8 cellular contexts compared by ENCODE assay signal in genomic region chr16:89599451-89599858, GRCh38. TPM values are rescaled to one million over a fixed set of nuclear protein-coding genes. Genes with fewer than 3 reads are reported as not detected.
DNase-seq lines count a peak whose midpoint lies in the region; ATAC-seq lines count a peak whose summit lies in the region.

No MANE protein-coding gene starts in this region.

- no peaks in the 10 kb centered on the region for H3K9me3 Mint-ChIP-seq in activated T-helper 17 cell treated with anti-CD3 and anti-CD28 coated beads, Interleukin-2, amount 50 U/mL, for 72 hours
- no peaks in the 10 kb centered on the region for H3K9me3 Mint-ChIP-seq in naive B cell

- ATAC-seq in activated T-helper 17 cell treated with anti-CD3 and anti-CD28 coated beads, Interleukin-2, amount 50 U/mL, for 72 hours (replicated peaks): peak; percentile 38
- ATAC-seq in naive B cell (ENCODE audit: low read depth in 2 of 2): peak; percentile 47 to 59
- no peak for ATAC-seq in HG02759 (IDR thresholded peaks at IDR 0.05; ENCODE audit: unreplicated experiment)
- ATAC-seq in GM21529 (IDR thresholded peaks at IDR 0.05; ENCODE audit: unreplicated experiment): no peak

- H3K27ac Mint-ChIP-seq in activated T-helper 17 cell treated with anti-CD3 and anti-CD28 coated beads, Interleukin-2, amount 50 U/mL, for 72 hours: no peak overlapping the region
- peak overlapping the region in 1 of 6 donors; percentile 39 for H3K27ac Mint-ChIP-seq in naive B cell

- peak overlapping the region; percentile 39 for H3K27ac ChIP-seq in KOPT-K1 (ENCODE audit: low read depth, low read length, poor library complexity, severe bottlenecking)

- no peaks in the 10 kb centered on the region for H3K27me3 Mint-ChIP-seq in activated T-helper 17 cell treated with anti-CD3 and anti-CD28 coated beads, Interleukin-2, amount 50 U/mL, for 72 hours
- H3K27me3 Mint-ChIP-seq in naive B cell: peaks cover 0 to 16% (median 6%) of the 10 kb centered on the region in 3 donors

- no peak overlapping the region for H3K4me3 Mint-ChIP-seq in activated T-helper 17 cell treated with anti-CD3 and anti-CD28 coated beads, Interleukin-2, amount 50 U/mL, for 72 hours
- H3K4me3 Mint-ChIP-seq in naive B cell: no peak overlapping the region

- peaks cover 8% of the 10 kb centered on the region for H3K4me1 Mint-ChIP-seq in activated T-helper 17 cell treated with anti-CD3 and anti-CD28 coated beads, Interleukin-2, amount 50 U/mL, for 72 hours
- H3K4me1 Mint-ChIP-seq in naive B cell: peaks cover 6 to 10% (median 6%) of the 10 kb centered on the region in 3 donors

- peaks cover 13% of the 10 kb centered on the region; the same call in 1 of the 2 replicates for H3K36me3 ChIP-seq in KOPT-K1 (ENCODE audit: insufficient read depth, low read length)

- peak; percentile 70 for DNase-seq in ELR (ENCODE audit: low read depth)
- no peak for DNase-seq in naive B cell
- DNase-seq in kidney glomerular epithelial cell (lab: John Stamatoyannopoulos, UW): no peak
- DNase-seq in H4 (ENCODE audit: low spot score): no peak

- H3K9me3 ChIP-seq in KOPT-K1 (ENCODE audit: insufficient read depth, low read length, poor library complexity, severe bottlenecking): no peaks in the 10 kb centered on the region

- no peaks in the 10 kb centered on the region for H3K36me3 Mint-ChIP-seq in activated T-helper 17 cell treated with anti-CD3 and anti-CD28 coated beads, Interleukin-2, amount 50 U/mL, for 72 hours (ENCODE audit: low read depth)
- H3K36me3 Mint-ChIP-seq in naive B cell: no peaks in the 10 kb centered on the region

RNA-seq across cellular contexts. Expression of gene DPEP1, which starts 14.0 kb away (rescaled TPM):
- total RNA-seq in activated T-helper 17 cell treated with anti-CD3 and anti-CD28 coated beads, Interleukin-2, amount 50 U/mL, for 72 hours: not detected
- not detected for polyA plus RNA-seq in naive B cell (ENCODE audit: low read depth in 6 of 6)
- total RNA-seq in H4 (2014; rRNA removed; shearing (Covaris generic)): not detected in 2 replicates

RNA-seq across cellular contexts. Expression of gene CPNE7, which starts 23.9 kb away (rescaled TPM):
- 10 to 100 TPM; 11.1 to 44.7 TPM for total RNA-seq in activated T-helper 17 cell treated with anti-CD3 and anti-CD28 coated beads, Interleukin-2, amount 50 U/mL, for 72 hours
- not detected for polyA plus RNA-seq in naive B cell (ENCODE audit: low read depth in 6 of 6)
- total RNA-seq in H4 (2014; rRNA removed; shearing (Covaris generic)): 3.9 and 10.0 TPM in 2 replicates

RNA-seq across cellular contexts. Expression of gene RPL13, which starts 39.0 kb away (rescaled TPM):
- 1,000 to 10,000 TPM; 2,683 to 3,154 TPM for total RNA-seq in activated T-helper 17 cell treated with anti-CD3 and anti-CD28 coated beads, Interleukin-2, amount 50 U/mL, for 72 hours
- polyA plus RNA-seq in naive B cell (ENCODE audit: low read depth in 6 of 6): 1,000 to 10,000 TPM; 3,620 to 5,980 (median 5,028) TPM
- 3,458 and 4,141 TPM in 2 replicates for total RNA-seq in H4 (2014; rRNA removed; shearing (Covaris generic))

RNA-seq across cellular contexts. Expression of gene CHMP1A, which starts 58.1 kb away (rescaled TPM):
- 10 to 100 TPM; 63.8 to 95.6 TPM for total RNA-seq in activated T-helper 17 cell treated with anti-CD3 and anti-CD28 coated beads, Interleukin-2, amount 50 U/mL, for 72 hours
- polyA plus RNA-seq in naive B cell (ENCODE audit: low read depth in 6 of 6): 10 to 100 TPM; 63.0 to 91.4 (median 73.5) TPM
- total RNA-seq in H4 (2014; rRNA removed; shearing (Covaris generic)): 70.7 and 95.1 TPM in 2 replicates

RNA-seq across cellular contexts. Expression of gene SPATA33, which starts 58.2 kb away (rescaled TPM):
- total RNA-seq in activated T-helper 17 cell treated with anti-CD3 and anti-CD28 coated beads, Interleukin-2, amount 50 U/mL, for 72 hours: 10 to 100 TPM; 13.3 to 21.5 TPM
- polyA plus RNA-seq in naive B cell (ENCODE audit: low read depth in 6 of 6): 1 to 10 TPM in 5 of 6 donors, not detected in 1; 1.5 to 3.2 (median 2.5) TPM
- total RNA-seq in H4 (2014; rRNA removed; shearing (Covaris generic)): 6.4 and 9.9 TPM in 2 replicates

Comparison
In these comparisons a context has a peak if more than half of its experiments do, and no peak if none do; other contexts are left out.
1. ATAC-seq: peak in activated T-helper 17 cell treated with anti-CD3 and anti-CD28 coated beads, Interleukin-2, amount 50 U/mL, for 72 hours (single experiment) and naive B cell (2 of 2); none in HG02759 (single experiment) and GM21529 (single experiment).